ENCODE assay signal across 23 cellular contexts in the genomic region with DNA sequence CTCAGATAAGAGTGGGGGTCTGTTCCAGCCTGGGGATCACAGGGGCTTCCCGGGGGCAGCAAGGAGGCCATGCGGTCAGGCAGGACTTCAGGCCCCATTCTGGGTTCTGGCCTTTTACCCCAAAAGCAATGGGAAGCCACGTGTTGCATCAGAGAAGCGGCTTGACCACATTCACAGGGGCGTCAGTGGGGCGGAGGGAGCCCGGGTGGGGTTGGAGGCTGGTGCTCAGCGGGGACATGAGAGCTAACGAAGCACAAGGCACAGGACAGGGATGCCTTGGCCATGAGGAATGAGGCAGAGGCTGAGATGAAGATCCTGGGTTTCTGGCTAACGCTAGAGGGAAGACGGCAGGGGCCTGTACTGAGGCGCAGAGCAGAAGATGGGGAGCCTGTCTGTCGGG. TPM values are rescaled to one million over a fixed set of nuclear protein-coding genes. Genes with fewer than 3 reads are reported as not detected.
DNase-seq lines count a peak whose midpoint lies in the region; ATAC-seq and TF ChIP-seq lines count a peak whose summit lies in the region.
"Had no signal": no experiment of that assay in that cellular context is flagged by ENCODE, and none has a peak within 500 bp of the region (broad histone marks: within the 10 kb centered on the region; RNA-seq: fewer than 3 reads in every experiment).

No MANE protein-coding gene starts in this region.

- H3K27ac ChIP-seq in endodermal cell (ENCODE audit: low read depth, low read length), result no peak overlapping the region
- H3K27ac ChIP-seq: BLaER1 treated with 17β-estradiol and CSF1 and Interleukin-3, amounts not matched to agents 10 nM and 100 nM; esophagus squamous epithelium; hepatocyte; vagina had no signal

- H3K4me1 ChIP-seq in endodermal cell (ENCODE audit: control insufficient read depth, insufficient read depth, low read length), result peaks cover 2% of the 10 kb centered on the region
- H3K4me1 ChIP-seq: vagina had no signal

- H3K36me3 ChIP-seq in endodermal cell (ENCODE audit: control insufficient read depth, insufficient read depth, low read length), result peaks cover 93% of the 10 kb centered on the region
- H3K36me3 ChIP-seq: vagina had no signal

- no peak for TF ChIP-seq CTCF in NB4 (IDR thresholded peaks at IDR 0.05; ENCODE audit: low read depth, low read length)
- no peak for TF ChIP-seq CTCF in endodermal cell (conservative IDR thresholded peaks at IDR 0.05)
- TF ChIP-seq CTCF in chondrocyte (IDR thresholded peaks at IDR 0.05), result no peak

- no peak overlapping the region for H3K27ac Mint-ChIP-seq in activated naive CD8-positive, alpha-beta T cell treated with anti-CD3 and anti-CD28 coated beads, Interleukin-2, amount 10 ng/mL, durations not matched to agents 7 days and 5 days
- no peak overlapping the region for H3K27ac Mint-ChIP-seq in activated naive CD8-positive, alpha-beta T cell treated with anti-CD3 and anti-CD28 coated beads for 36 hours
- H3K27ac Mint-ChIP-seq in endodermal cell (peak overlapping the region; percentile 28), chondrocyte (ENCODE audit: unreplicated experiment) (no peak overlapping the region)
- H3K27ac Mint-ChIP-seq in stimulated activated memory B cell treated with anti-CD40 and anti-IgM and Interleukin-4, amounts not matched to agents 10 μg/mL and 1 μg/mL and 100 μg/mL, for 72 hours, result peak overlapping the region; percentile 8
- H3K27ac Mint-ChIP-seq: activated T-helper 17 cell treated with anti-CD3 and anti-CD28 coated beads, Interleukin-2, amount 50 U/mL, for 72 hours had no signal

- H3K9me3 ChIP-seq in endodermal cell (ENCODE audit: control insufficient read depth, low read length), result no peaks in the 10 kb centered on the region
- H3K9me3 ChIP-seq: BLaER1 treated with 17β-estradiol and CSF1 and Interleukin-3, amounts not matched to agents 10 nM and 100 nM; esophagus squamous epithelium; MG63; vagina had no signal

- ATAC-seq in activated naive CD8-positive, alpha-beta T cell treated with anti-CD3 and anti-CD28 coated beads, Interleukin-2, amount 10 ng/mL, durations not matched to agents 7 days and 5 days (ENCODE audit: low read depth), result no peak
- ATAC-seq in stimulated activated memory B cell treated with anti-CD40 and anti-IgM and Interleukin-4, amounts not matched to agents 10 μg/mL and 1 μg/mL and 100 μg/mL, for 72 hours, result no peak
- ATAC-seq in HG02610 (IDR thresholded peaks at IDR 0.05; ENCODE audit: unreplicated experiment), result no peak
- ATAC-seq: activated T-helper 17 cell treated with anti-CD3 and anti-CD28 coated beads, Interleukin-2, amount 50 U/mL, for 72 hours; left colon had no signal

- peaks cover 71% of the 10 kb centered on the region for H3K36me3 Mint-ChIP-seq in activated naive CD8-positive, alpha-beta T cell treated with anti-CD3 and anti-CD28 coated beads, Interleukin-2, amount 10 ng/mL, durations not matched to agents 7 days and 5 days
- H3K36me3 Mint-ChIP-seq in activated naive CD8-positive, alpha-beta T cell treated with anti-CD3 and anti-CD28 coated beads for 36 hours, result peaks cover 82% of the 10 kb centered on the region
- H3K36me3 Mint-ChIP-seq in endodermal cell (ENCODE audit: low read depth) (peaks cover 80% of the 10 kb centered on the region), chondrocyte (ENCODE audit: low read depth) (peaks cover 4% of the 10 kb centered on the region)
- H3K36me3 Mint-ChIP-seq in stimulated activated memory B cell treated with anti-CD40 and anti-IgM and Interleukin-4, amounts not matched to agents 10 μg/mL and 1 μg/mL and 100 μg/mL, for 72 hours, result no peaks in the 10 kb centered on the region
- H3K36me3 Mint-ChIP-seq: naive B cell had no signal

- no peak for TF ChIP-seq POLR2A in NB4 (IDR thresholded peaks at IDR 0.05; ENCODE audit: extremely low read depth, insufficient read length)

- WGBS in endodermal cell (ENCODE audit: insufficient coverage in 1 of 2, insufficient read length in 1 of 2), 2 experiments, result 95 to 96% methylated on average over 13 of the region's 13 CpGs

- H3K9ac ChIP-seq in endodermal cell (ENCODE audit: extremely low read depth, low read length, poor library complexity, severe bottlenecking), result no peak overlapping the region

- H3K4me3 ChIP-seq in NB4 (ENCODE audit: low read depth, low read length), result no peak overlapping the region
- no peak overlapping the region for H3K4me3 ChIP-seq in endodermal cell (ENCODE audit: low read length)
- H3K4me3 ChIP-seq: BLaER1 treated with 17β-estradiol and CSF1 and Interleukin-3, amounts not matched to agents 10 nM and 100 nM; esophagus squamous epithelium; hepatocyte; MG63; vagina had no signal

- POLR2A ChIA-PET in activated naive CD8-positive, alpha-beta T cell treated with anti-CD3 and anti-CD28 coated beads, Interleukin-2, amount 10 ng/mL, durations not matched to agents 7 days and 5 days (lab: Charles Lee), result interaction anchor here (1.0 kb wide), 1 partner anchor 654 kb away, joined by 3 read pairs; no protein-coding TSS in a partner anchor

- no peak for DNase-seq in activated naive CD8-positive, alpha-beta T cell treated with anti-CD3 and anti-CD28 coated beads, Interleukin-2, amount 10 ng/mL, durations not matched to agents 7 days and 5 days
- DNase-seq in activated naive CD8-positive, alpha-beta T cell treated with anti-CD3 and anti-CD28 coated beads for 36 hours, result no peak
- DNase-seq in NB4 (ENCODE audit: low read depth) (peak; percentile 14), endodermal cell (no peak), HCEC 1CT (no peak), chondrocyte (ENCODE audit: low spot score) (no peak)
- DNase-seq: effector memory CD4-positive, alpha-beta T cell; EL; esophagus squamous epithelium; left colon; mesenchymal stem cell; MG63; naive B cell; NCI-H146; NCI-H510A; retina had no signal

- H3K27me3 ChIP-seq in endodermal cell (ENCODE audit: control insufficient read depth, insufficient read depth, low read length, poor library complexity, severe bottlenecking), result no peaks in the 10 kb centered on the region
- H3K27me3 ChIP-seq: BLaER1 treated with 17β-estradiol and CSF1 and Interleukin-3, amounts not matched to agents 10 nM and 100 nM; esophagus squamous epithelium; hepatocyte; MG63; vagina had no signal

- no peaks in the 10 kb centered on the region for H3K27me3 Mint-ChIP-seq in activated naive CD8-positive, alpha-beta T cell treated with anti-CD3 and anti-CD28 coated beads, Interleukin-2, amount 10 ng/mL, durations not matched to agents 7 days and 5 days
- peaks cover 17% of the 10 kb centered on the region for H3K27me3 Mint-ChIP-seq in activated naive CD8-positive, alpha-beta T cell treated with anti-CD3 and anti-CD28 coated beads for 36 hours
- H3K27me3 Mint-ChIP-seq in endodermal cell (ENCODE audit: insufficient read depth), result no peaks in the 10 kb centered on the region
- H3K27me3 Mint-ChIP-seq in stimulated activated memory B cell treated with anti-CD40 and anti-IgM and Interleukin-4, amounts not matched to agents 10 μg/mL and 1 μg/mL and 100 μg/mL, for 72 hours, result peaks cover 22% of the 10 kb centered on the region
- no peaks in the 10 kb centered on the region for H3K27me3 Mint-ChIP-seq in chondrocyte (ENCODE audit: low read depth)
- H3K27me3 Mint-ChIP-seq: brain had no signal

- peak overlapping the region; percentile 33 for H3K4me3 Mint-ChIP-seq in activated naive CD8-positive, alpha-beta T cell treated with anti-CD3 and anti-CD28 coated beads, Interleukin-2, amount 10 ng/mL, durations not matched to agents 7 days and 5 days
- no peak overlapping the region for H3K4me3 Mint-ChIP-seq in activated naive CD8-positive, alpha-beta T cell treated with anti-CD3 and anti-CD28 coated beads for 36 hours
- H3K4me3 Mint-ChIP-seq in endodermal cell, result no peak overlapping the region
- H3K4me3 Mint-ChIP-seq in stimulated activated memory B cell treated with anti-CD40 and anti-IgM and Interleukin-4, amounts not matched to agents 10 μg/mL and 1 μg/mL and 100 μg/mL, for 72 hours, result no peak overlapping the region
- no peak overlapping the region for H3K4me3 Mint-ChIP-seq in chondrocyte (ENCODE audit: unreplicated experiment)
- H3K4me3 Mint-ChIP-seq: activated T-helper 17 cell treated with anti-CD3 and anti-CD28 coated beads, Interleukin-2, amount 50 U/mL, for 72 hours; naive B cell had no signal

- H3K9me3 Mint-ChIP-seq in activated naive CD8-positive, alpha-beta T cell treated with anti-CD3 and anti-CD28 coated beads, Interleukin-2, amount 10 ng/mL, durations not matched to agents 7 days and 5 days, result no peaks in the 10 kb centered on the region
- H3K9me3 Mint-ChIP-seq in activated naive CD8-positive, alpha-beta T cell treated with anti-CD3 and anti-CD28 coated beads for 36 hours, result no peaks in the 10 kb centered on the region
- H3K9me3 Mint-ChIP-seq in endodermal cell, result no peaks in the 10 kb centered on the region
- H3K9me3 Mint-ChIP-seq in stimulated activated memory B cell treated with anti-CD40 and anti-IgM and Interleukin-4, amounts not matched to agents 10 μg/mL and 1 μg/mL and 100 μg/mL, for 72 hours, result no peaks in the 10 kb centered on the region
- no peaks in the 10 kb centered on the region for H3K9me3 Mint-ChIP-seq in chondrocyte (ENCODE audit: low read depth)
- H3K9me3 Mint-ChIP-seq: activated T-helper 17 cell treated with anti-CD3 and anti-CD28 coated beads, Interleukin-2, amount 50 U/mL, for 72 hours; brain; naive B cell had no signal

- H3K4me1 Mint-ChIP-seq in activated naive CD8-positive, alpha-beta T cell treated with anti-CD3 and anti-CD28 coated beads, Interleukin-2, amount 10 ng/mL, durations not matched to agents 7 days and 5 days, result peaks cover 43% of the 10 kb centered on the region
- peaks cover 14% of the 10 kb centered on the region for H3K4me1 Mint-ChIP-seq in activated naive CD8-positive, alpha-beta T cell treated with anti-CD3 and anti-CD28 coated beads for 36 hours
- H3K4me1 Mint-ChIP-seq in endodermal cell (peaks cover 17% of the 10 kb centered on the region), chondrocyte (ENCODE audit: low read depth) (peaks cover 20% of the 10 kb centered on the region)
- no peaks in the 10 kb centered on the region for H3K4me1 Mint-ChIP-seq in stimulated activated memory B cell treated with anti-CD40 and anti-IgM and Interleukin-4, amounts not matched to agents 10 μg/mL and 1 μg/mL and 100 μg/mL, for 72 hours

RNA-seq across cellular contexts. Expression of a gene that starts 6.1 kb away (rescaled TPM):
- 100 to 1,000 TPM; 100 to 109 TPM for total RNA-seq in activated naive CD8-positive, alpha-beta T cell treated with anti-CD3 and anti-CD28 coated beads, Interleukin-2, amount 10 ng/mL, durations not matched to agents 7 days and 5 days
- 10 to 100 TPM; 68.4 to 78.1 TPM for total RNA-seq in activated naive CD8-positive, alpha-beta T cell treated with anti-CD3 and anti-CD28 coated beads for 36 hours
- 10 to 100 TPM; 39.4 to 78.9 TPM for total RNA-seq in endodermal cell
- polyA plus RNA-seq in endodermal cell (2013, experiment 1 of 2), result 64.5 TPM
- 61.4 TPM for polyA plus RNA-seq in endodermal cell (2013, experiment 2 of 2)
- total RNA-seq in chondrocyte, result 6.9 to 9.2 TPM (median 8.2 TPM) in 3 replicates

Comparison
In these comparisons a context has a peak if more than half of its experiments do, and no peak if none do; other contexts are left out.
1. H3K27ac Mint-ChIP-seq: peak in endodermal cell (single experiment) and stimulated activated memory B cell treated with anti-CD40 and anti-IgM and Interleukin-4, amounts not matched to agents 10 μg/mL and 1 μg/mL and 100 μg/mL, for 72 hours (single experiment); none in activated naive CD8-positive, alpha-beta T cell treated with anti-CD3 and anti-CD28 coated beads, Interleukin-2, amount 10 ng/mL, durations not matched to agents 7 days and 5 days (single experiment), activated naive CD8-positive, alpha-beta T cell treated with anti-CD3 and anti-CD28 coated beads for 36 hours (single experiment) and chondrocyte (single experiment).